Comparison of ENCODE assay signal across 8 cellular contexts in the genomic region with DNA sequence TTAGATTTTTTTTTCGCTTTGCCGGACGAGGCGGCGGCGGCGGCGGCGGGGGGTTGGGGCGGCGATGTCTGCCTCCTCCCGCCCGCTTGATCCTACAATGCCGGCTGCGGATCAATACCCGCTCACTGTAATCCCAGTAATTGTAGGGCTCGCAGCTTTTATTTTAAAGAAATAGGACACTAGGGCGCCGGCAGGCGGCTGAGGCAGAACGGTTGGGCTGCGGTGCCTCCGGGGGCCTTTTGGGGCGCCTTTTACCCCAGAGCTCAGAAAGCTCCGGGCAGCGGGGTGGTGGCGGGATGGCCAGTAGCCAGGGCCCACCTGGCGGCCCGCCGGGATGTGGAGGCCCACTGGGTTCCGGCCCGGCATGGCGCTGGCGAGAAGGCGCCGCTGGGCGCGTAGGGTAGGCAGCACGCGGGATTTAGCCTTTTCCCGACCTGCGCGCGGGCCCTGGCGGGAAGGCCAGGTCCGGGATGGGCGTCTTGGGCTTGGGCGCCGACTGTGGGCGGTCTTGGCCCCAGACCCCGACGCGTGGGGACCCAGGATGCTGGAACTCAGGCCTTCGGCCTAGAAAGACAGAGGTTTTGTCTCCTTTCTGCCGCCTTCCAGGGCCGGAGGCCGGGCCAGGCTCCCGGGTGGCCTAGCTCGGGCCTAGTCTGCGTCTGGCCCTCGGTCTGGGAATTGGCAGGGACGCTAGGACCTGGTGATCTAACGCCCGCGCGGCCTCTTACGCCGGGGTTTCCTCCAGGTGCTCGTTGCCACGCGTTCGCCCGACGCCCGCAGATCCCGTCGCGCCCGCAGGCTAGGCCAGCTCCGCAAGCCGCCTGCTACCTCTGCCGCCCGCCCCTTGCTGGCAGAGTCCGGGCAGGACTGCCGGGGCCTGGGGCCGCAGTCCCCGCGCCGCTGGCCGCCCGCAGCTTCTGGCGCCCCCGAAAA. TPM values are rescaled to one million over a fixed set of nuclear protein-coding genes. Genes with fewer than 3 reads are reported as not detected.
A peak's percentile ranks its signal among the peaks of the same experiment; 100 is the strongest.
DNase-seq lines count a peak whose midpoint lies in the region; ATAC-seq, FAIRE-seq and TF ChIP-seq lines count a peak whose summit lies in the region.

No MANE protein-coding gene starts in this region.

- H3K27me3 ChIP-seq in H9 (ENCODE audit: insufficient read depth, low read length) (peaks cover 9% of the 10 kb centered on the region; the same call in 1 of the 2 replicates), adipocyte (replicated peaks; ENCODE audit: control insufficient read depth, insufficient read depth, low read length) (peaks cover 84% of the 10 kb centered on the region), keratinocyte (ENCODE audit: control insufficient read depth, extremely low read depth, insufficient read depth, low read length) (peaks cover 81% of the 10 kb centered on the region)

- no peak for ATAC-seq in HG03039 (IDR thresholded peaks at IDR 0.05; ENCODE audit: unreplicated experiment)
- no peak for ATAC-seq in HG03025 (IDR thresholded peaks at IDR 0.05; ENCODE audit: low FRiP score, unreplicated experiment)

- H4K20me1 ChIP-seq in H9 (ENCODE audit: control insufficient read depth, insufficient read depth, insufficient read length) (no peaks in the 10 kb centered on the region), keratinocyte (ENCODE audit: control insufficient read depth, extremely low read depth, insufficient read depth, low read length) (no peaks in the 10 kb centered on the region)

- H2AFZ ChIP-seq in H9 (ENCODE audit: low read length), result no peak overlapping the region
- H2AFZ ChIP-seq in keratinocyte (ENCODE audit: control insufficient read depth, low read length), result no peak overlapping the region

- H3K14ac ChIP-seq in H9 (ENCODE audit: insufficient read depth, low read length), result peak overlapping the region; percentile 92

- no peak overlapping the region; a peak in 1 of 7 replicates for H3K27ac Mint-ChIP-seq in H9

- peak; percentile 56 for TF ChIP-seq CTCF in H9 (conservative IDR thresholded peaks at IDR 0.05)
- TF ChIP-seq CTCF in keratinocyte (optimal IDR thresholded peaks at IDR 0.05 in 1 of 3, IDR thresholded peaks at IDR 0.05 in 1 of 3, conservative IDR thresholded peaks at IDR 0.05 in 1 of 3; ENCODE audit: extremely low read depth in 1 of 3, insufficient read depth in 2 of 3, low read length in 3 of 3), result peak in 1 of 3 experiments; percentile 12

- peak overlapping the region; percentile 94 for H3K18ac ChIP-seq in H9 (ENCODE audit: insufficient read length, low read depth, low read length)

- no peak overlapping the region for H4K8ac ChIP-seq in H9 (replicated peaks; ENCODE audit: insufficient read length, low read depth, low read length)

- no peaks in the 10 kb centered on the region for H3K9me3 ChIP-seq in H9 (ENCODE audit: control insufficient read depth, low read depth, low read length)
- no peaks in the 10 kb centered on the region for H3K9me3 ChIP-seq in adipocyte (ENCODE audit: control insufficient read depth, low read length)
- no peaks in the 10 kb centered on the region for H3K9me3 ChIP-seq in keratinocyte (ENCODE audit: control insufficient read depth, low read depth, low read length)

- H2BK20ac ChIP-seq in H9 (ENCODE audit: low read depth, low read length, poor library complexity, severe bottlenecking), result no peak overlapping the region

- DNase-seq in H9 (peak; percentile 63), adipocyte (ENCODE audit: low read depth) (no peak), keratinocyte (ENCODE audit: low read depth, low spot score) (no peak), NCI-H2081 (lab: John Stamatoyannopoulos, UW) (no peak), G401 (ENCODE audit: low spot score) (no peak)
- DNase-seq in stimulated activated CD8-positive, alpha-beta memory T cell treated with anti-CD3 and anti-CD28 coated beads, Interleukin-4, amount 100 ng/mL, for 48 hours, result peak; percentile 32

- no peak overlapping the region for H2BK15ac ChIP-seq in H9 (ENCODE audit: low read depth, low read length)

- H3K79me2 ChIP-seq in H9 (ENCODE audit: insufficient read depth, low read length) (peaks cover 2% of the 10 kb centered on the region; the same call in 1 of the 2 replicates), keratinocyte (ENCODE audit: control insufficient read depth, insufficient read depth, low read length) (no peaks in the 10 kb centered on the region)

- FAIRE-seq in keratinocyte (lab: Jason Lieb, UNC), result no peak

- no peaks in the 10 kb centered on the region for H3K79me1 ChIP-seq in H9 (ENCODE audit: insufficient read depth, low read depth, low read length, poor library complexity, severe bottlenecking)

- H2AK5ac ChIP-seq in H9 (ENCODE audit: insufficient read length, low read length), result no peak overlapping the region

- peaks cover 4 to 27% (median 11%) of the 10 kb centered on the region in 3 experiments; a peak in 5 of 7 replicates for H3K36me3 Mint-ChIP-seq in H9 (ENCODE audit: insufficient read depth in 1 of 3, low read depth in 3 of 3)

- H3T11ph ChIP-seq in H9 (ENCODE audit: low read length), result no peak overlapping the region

- dilution Hi-C loops in keratinocyte (cut with MboI; ENCODE audit: extremely low pct_ligation_motif_present, low sequenced_read_pairs), result no loop called here

- peak overlapping the region; percentile 45 for H3K4me2 ChIP-seq in H9 (ENCODE audit: insufficient read depth, insufficient read length, low read length)
- H3K4me2 ChIP-seq in keratinocyte (ENCODE audit: control insufficient read depth, extremely low read depth, insufficient read depth, low read depth, low read length), result peak overlapping the region; percentile 51

- H4K5ac ChIP-seq in H9 (ENCODE audit: insufficient read length, low read depth, low read length), result no peak overlapping the region

- H3K4me1 ChIP-seq in H9 (ENCODE audit: insufficient read depth, low read length) (no peaks in the 10 kb centered on the region; the same call in none of the 2 replicates), adipocyte (ENCODE audit: control insufficient read depth, insufficient read depth, low read length) (peaks cover 10% of the 10 kb centered on the region), keratinocyte (ENCODE audit: control insufficient read depth, extremely low read depth, insufficient read depth, low read length) (peaks cover 3% of the 10 kb centered on the region)

- H3K9ac ChIP-seq in H9 (ENCODE audit: extremely low read depth, insufficient read length, low read length) (peak overlapping the region; percentile 25), adipocyte (ENCODE audit: low read length) (no peak overlapping the region), keratinocyte (ENCODE audit: control insufficient read depth, extremely low read depth, insufficient read depth, low read length) (no peak overlapping the region)

- peaks cover 10% of the 10 kb centered on the region; the same call in 1 of the 2 replicates for H3K27me3 Mint-ChIP-seq in H9 (ENCODE audit: low read depth)

- no peak overlapping the region for H3K23ac ChIP-seq in H9 (ENCODE audit: insufficient read length, low read depth, low read length)

- H3K4ac ChIP-seq in H9 (ENCODE audit: low read depth, low read length), result peak overlapping the region; percentile 7; the same call in 1 of the 2 replicates

- no peak overlapping the region for H3K56ac ChIP-seq in H9 (ENCODE audit: insufficient read length, low read depth, low read length)

- peak overlapping the region; percentile 70 to 77; a peak in 3 of 5 replicates for H3K4me3 Mint-ChIP-seq in H9

- H3K4me1 Mint-ChIP-seq in H9, result peaks cover 33 to 43% of the 10 kb centered on the region in 2 experiments

- in situ Hi-C loops in G401 (cut with HindIII; ENCODE audit: low sequenced_read_pairs), result no loop called here

- H3K9me1 ChIP-seq in keratinocyte (ENCODE audit: control insufficient read depth, extremely low read depth, insufficient read depth, low read length), result no peaks in the 10 kb centered on the region

- H2BK5ac ChIP-seq in H9 (ENCODE audit: insufficient read length, low read length), result no peak overlapping the region

- no peak overlapping the region for H2BK12ac ChIP-seq in H9 (ENCODE audit: insufficient read length, low read depth, low read length)

- H3K36me3 ChIP-seq in adipocyte (ENCODE audit: control insufficient read depth, insufficient read depth, low read length, severe bottlenecking) (no peaks in the 10 kb centered on the region), keratinocyte (ENCODE audit: control insufficient read depth in 2 of 2, extremely low read depth in 1 of 2, insufficient read depth in 2 of 2, low read length in 2 of 2) (no peaks in the 10 kb centered on the region)

- H3K27ac ChIP-seq in H9 (ENCODE audit: insufficient read length, low read depth, low read length) (no peak overlapping the region), keratinocyte (ENCODE audit: control insufficient read depth, insufficient read depth, low read length) (no peak overlapping the region)

- no peak overlapping the region for H2BK120ac ChIP-seq in H9 (ENCODE audit: low read depth, low read length, poor library complexity, severe bottlenecking)

- H3K23me2 ChIP-seq in H9 (ENCODE audit: insufficient read length, low read depth, low read length, poor library complexity, severe bottlenecking), result peaks cover 21% of the 10 kb centered on the region

- H3K4me3 ChIP-seq in adipocyte (ENCODE audit: low read length) (peak overlapping the region; percentile 41), keratinocyte (ENCODE audit: control insufficient read depth in 2 of 3, extremely low read depth in 1 of 3, insufficient read depth in 2 of 3, low read depth in 1 of 3, low read length in 3 of 3) (no peak overlapping the region)

- WGBS in H9 (ENCODE audit: extremely low coverage, insufficient read length, low lambda C conversion rate), result no CpG with 5 or more reads among the region's 93 CpGs

- peaks cover 0 to under 1% of the 10 kb centered on the region in 2 experiments; a peak in 1 of 5 replicates for H3K9me3 Mint-ChIP-seq in H9

- peak overlapping the region; percentile 76 for H4K91ac ChIP-seq in H9 (ENCODE audit: insufficient read length, low read depth, low read length)

RNA-seq across cellular contexts. Expression of gene ONECUT1, which starts 15.5 kb away (rescaled TPM):
- 14.0 and 14.1 TPM in 2 replicates for total RNA-seq in H9 (2021)
- polyA plus RNA-seq in keratinocyte, result not detected in 3 replicates
- not detected for polyA plus RNA-seq in keratinocyte (2011; ENCODE audit: low read depth)
- polyA plus RNA-seq in keratinocyte (2011; cell fraction: cytosol; rRNA removed), result not detected in 2 replicates
- not detected in 2 replicates for polyA plus RNA-seq in keratinocyte (2011; cell fraction: nucleus; rRNA removed)
- polyA plus RNA-seq in keratinocyte (2012; ENCODE audit: low replicate concordance), result not detected in 2 replicates
- not detected in 3 replicates for polyA minus RNA-seq in keratinocyte
- polyA minus RNA-seq in keratinocyte (2011; cell fraction: cytosol; rRNA and poly(A)+ RNA removed), result not detected
- not detected in 2 replicates for polyA minus RNA-seq in keratinocyte (2011; cell fraction: nucleus; rRNA and poly(A)+ RNA removed)
- total RNA-seq in G401 (2014; rRNA removed; shearing (Covaris generic)), result not detected in 2 replicates

Comparison
In these comparisons a context has a peak if more than half of its experiments do, and no peak if none do; other contexts are left out.
1. DNase-seq: peak in H9 (single experiment) and stimulated activated CD8-positive, alpha-beta memory T cell treated with anti-CD3 and anti-CD28 coated beads, Interleukin-4, amount 100 ng/mL, for 48 hours (single experiment); none in adipocyte (single experiment), keratinocyte (single experiment), NCI-H2081 (0 of 2) and G401 (single experiment).
2. RNA of gene ONECUT1, which starts 15.5 kb away (total RNA-seq): 14.0 to 14.1 TPM in H9; not detected in G401; every median in the first group is over 10 times any median in the second.